ENCODE assay signal across 14 cellular contexts in the genomic region with DNA sequence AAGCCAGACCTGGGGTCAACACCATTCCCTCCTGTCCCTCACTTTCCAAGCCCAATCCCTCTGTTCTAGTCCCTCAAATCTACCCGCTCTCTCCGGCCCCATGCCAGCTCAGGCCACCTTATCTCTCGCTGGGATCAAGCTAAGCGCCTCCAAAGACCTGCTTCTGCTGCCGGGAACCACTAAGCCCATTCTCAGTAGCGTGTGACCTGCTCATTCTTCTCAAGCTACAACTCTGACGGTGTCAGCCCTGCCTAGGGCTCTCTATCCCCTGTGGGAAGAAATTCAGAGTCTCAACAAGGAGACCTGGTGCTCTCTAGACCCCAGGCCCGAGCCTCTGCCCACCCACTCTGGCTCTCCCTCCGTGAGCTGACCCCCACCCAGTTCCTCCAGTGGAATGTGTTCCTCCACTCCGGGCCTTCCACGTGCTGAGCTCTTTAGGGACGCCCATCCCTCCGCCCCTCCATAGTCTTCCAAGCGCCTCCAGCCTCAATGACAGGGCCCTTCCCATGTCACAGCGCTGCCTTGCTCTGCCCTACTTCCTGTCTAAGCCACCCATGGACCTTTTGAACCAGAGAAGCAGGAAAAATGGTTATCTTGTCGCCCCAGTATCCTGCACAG.
"Had no signal": no experiment of that assay in that cellular context is flagged by ENCODE, and none has a peak within 500 bp of the region (broad histone marks: within the 10 kb centered on the region; RNA-seq: fewer than 3 reads in every experiment).

No MANE protein-coding gene starts in this region.

- FAIRE-seq: small intestine had no signal

- H3K27ac Mint-ChIP-seq: activated CD4-positive, alpha-beta T cell treated with anti-CD3 and anti-CD28 coated beads for 36 hours; activated CD8-positive, alpha-beta T cell treated with anti-CD3 and anti-CD28 coated beads for 36 hours; activated naive CD4-positive, alpha-beta T cell treated with anti-CD3 and anti-CD28 coated beads for 36 hours; activated T-helper 1 cell treated with anti-CD3 and anti-CD28 coated beads, Interleukin-12 subunit alpha, Interleukin-12 subunit beta, Interleukin-2, Interleukin-4 antibody, amounts not matched to agents 30 ng/mL and 10 ng/mL and 1 ng/mL, durations not matched to agents 14 hours and 24 hours and 36 hours; stimulated activated effector memory CD8-positive, alpha-beta T cell treated with anti-CD3 and anti-CD28 coated beads, Interleukin-12 subunit alpha, Interleukin-12 subunit beta, amount 100 ng/mL, for 72 hours had no signal

- H3K4me3 Mint-ChIP-seq: activated CD4-positive, alpha-beta T cell treated with anti-CD3 and anti-CD28 coated beads for 36 hours; activated CD8-positive, alpha-beta T cell treated with anti-CD3 and anti-CD28 coated beads for 36 hours; activated naive CD4-positive, alpha-beta T cell treated with anti-CD3 and anti-CD28 coated beads for 36 hours; activated T-helper 1 cell treated with anti-CD3 and anti-CD28 coated beads, Interleukin-12 subunit alpha, Interleukin-12 subunit beta, Interleukin-2, Interleukin-4 antibody, amounts not matched to agents 30 ng/mL and 10 ng/mL and 1 ng/mL, durations not matched to agents 14 hours and 24 hours and 36 hours; neural crest cell; stimulated activated effector memory CD8-positive, alpha-beta T cell treated with anti-CD3 and anti-CD28 coated beads, Interleukin-12 subunit alpha, Interleukin-12 subunit beta, amount 100 ng/mL, for 72 hours had no signal

- H3K9me3 Mint-ChIP-seq: activated CD8-positive, alpha-beta T cell treated with anti-CD3 and anti-CD28 coated beads for 36 hours; activated naive CD4-positive, alpha-beta T cell treated with anti-CD3 and anti-CD28 coated beads for 36 hours; activated T-helper 1 cell treated with anti-CD3 and anti-CD28 coated beads, Interleukin-12 subunit alpha, Interleukin-12 subunit beta, Interleukin-2, Interleukin-4 antibody, amounts not matched to agents 30 ng/mL and 10 ng/mL and 1 ng/mL, durations not matched to agents 14 hours and 24 hours and 36 hours; neural crest cell; stimulated activated effector memory CD8-positive, alpha-beta T cell treated with anti-CD3 and anti-CD28 coated beads, Interleukin-12 subunit alpha, Interleukin-12 subunit beta, amount 100 ng/mL, for 72 hours had no signal

- DNase-seq: activated CD4-positive, alpha-beta T cell treated with anti-CD3 and anti-CD28 coated beads for 36 hours; activated CD8-positive, alpha-beta T cell treated with anti-CD3 and anti-CD28 coated beads for 36 hours; activated naive CD4-positive, alpha-beta T cell treated with anti-CD3 and anti-CD28 coated beads for 36 hours; brain microvascular endothelial cell; cerebellar nuclear complex; esophagus squamous epithelium; foreskin keratinocyte; left lung; mesendoderm; small intestine; T-helper 1 cell had no signal

- ATAC-seq: activated CD4-positive, alpha-beta T cell treated with anti-CD3 and anti-CD28 coated beads for 36 hours; activated CD8-positive, alpha-beta T cell treated with anti-CD3 and anti-CD28 coated beads for 36 hours; foreskin keratinocyte; left lung; stimulated activated effector memory CD8-positive, alpha-beta T cell treated with anti-CD3 and anti-CD28 coated beads, Interleukin-12 subunit alpha, Interleukin-12 subunit beta, amount 100 ng/mL, for 72 hours had no signal
